ENCODE assay signal across 8 cellular contexts in the genomic region with DNA sequence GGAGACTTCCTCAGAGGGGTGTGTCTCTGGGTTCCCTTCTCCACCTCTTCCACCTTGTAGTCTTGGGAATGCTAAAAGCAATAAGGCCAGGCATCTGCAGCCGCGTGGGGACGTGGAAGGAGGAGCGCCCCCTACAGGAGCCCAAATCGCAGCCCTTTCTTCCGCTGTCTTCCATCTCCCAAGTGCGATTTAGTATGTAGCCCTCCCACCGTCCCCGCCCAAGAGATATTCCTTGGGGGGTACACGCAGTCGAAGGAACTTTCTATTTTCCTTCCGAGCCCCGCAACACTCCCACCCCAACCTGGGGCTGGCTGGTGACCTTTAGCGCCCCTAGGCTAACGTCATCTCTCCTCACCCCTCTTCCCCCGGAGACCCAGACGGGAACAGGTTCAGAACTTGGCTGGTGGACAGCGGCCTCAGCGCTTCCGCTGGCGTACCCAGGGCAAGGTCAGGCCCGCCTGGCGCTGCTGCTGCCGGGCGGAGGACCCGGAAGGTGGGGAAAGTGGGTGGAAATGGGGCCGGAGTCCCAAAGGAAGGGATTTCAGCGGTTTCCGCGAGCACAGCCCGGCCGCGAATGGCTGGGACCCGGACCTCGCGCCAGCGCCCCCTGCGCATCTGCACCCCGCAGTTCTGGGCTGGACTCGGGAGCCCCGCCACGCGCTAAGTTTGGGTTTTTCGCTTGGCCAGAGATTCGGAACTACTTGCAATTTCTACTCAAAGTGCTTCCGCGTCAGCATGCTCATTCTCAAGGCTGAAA. TPM values are rescaled to one million over a fixed set of nuclear protein-coding genes. Genes with fewer than 3 reads are reported as not detected.
A peak's percentile ranks its signal among the peaks of the same experiment; 100 is the strongest.
DNase-seq lines count a peak whose midpoint lies in the region; ATAC-seq, FAIRE-seq and TF ChIP-seq lines count a peak whose summit lies in the region.

No MANE protein-coding gene starts in this region.

- H3K9me3 ChIP-seq in HUES64 (ENCODE audit: insufficient read depth, low read depth, low read length) (no peaks in the 10 kb centered on the region), kidney (ENCODE audit: control insufficient read depth in 1 of 2, low read length in 2 of 2) (no peaks in the 10 kb centered on the region), smooth muscle cell (replicated peaks; ENCODE audit: low read depth) (no peaks in the 10 kb centered on the region)

- H3K27ac ChIP-seq in HUES64 (ENCODE audit: low read depth, low read length): peak overlapping the region; percentile 99
- peak overlapping the region; percentile 84 for H3K27ac ChIP-seq in RWPE1
- peak overlapping the region; percentile 42 to 43 for H3K27ac ChIP-seq in kidney (ENCODE audit: low read depth in 2 of 2, low read length in 2 of 2)
- peak overlapping the region; percentile 46 for H3K27ac ChIP-seq in smooth muscle cell (ENCODE audit: low read depth)

- under 1% methylated on average over 47 of the region's 47 CpGs for WGBS in HUES64
- WGBS in smooth muscle cell (ENCODE audit: low lambda C conversion rate): under 1% methylated on average over 46 of the region's 47 CpGs

- peaks cover 11% of the 10 kb centered on the region for H3F3A ChIP-seq in smooth muscle cell (ENCODE audit: low read depth)

- intact Hi-C loops in kidney (cut with DNase I): no loop called here

- H3K36me3 ChIP-seq in HUES64 (ENCODE audit: insufficient read depth, low read length) (no peaks in the 10 kb centered on the region), kidney (ENCODE audit: control insufficient read depth in 1 of 2, insufficient read depth in 2 of 2, low read length in 2 of 2) (no peaks in the 10 kb centered on the region), smooth muscle cell (ENCODE audit: low read depth) (no peaks in the 10 kb centered on the region)

- TF ChIP-seq CTCF in GM20000 (IDR thresholded peaks at IDR 0.05; ENCODE audit: extremely low read depth, missing control alignments) (no peak), RWPE1 (conservative IDR thresholded peaks at IDR 0.05; ENCODE audit: low read depth) (no peak), chondrocyte (IDR thresholded peaks at IDR 0.05) (peak; percentile 39), kidney (IDR thresholded peaks at IDR 0.05; ENCODE audit: borderline replicate concordance, extremely low read depth, insufficient read depth) (no peak), smooth muscle cell (IDR thresholded peaks at IDR 0.05; ENCODE audit: borderline replicate concordance, insufficient read depth, poor library complexity, severe bottlenecking) (no peak)

- peaks cover 40% of the 10 kb centered on the region for H3K27me3 Mint-ChIP-seq in chondrocyte (ENCODE audit: low read depth)

- H3K4me1 ChIP-seq in HUES64 (ENCODE audit: insufficient read depth, low read length) (peaks cover 26% of the 10 kb centered on the region), kidney (ENCODE audit: control insufficient read depth in 1 of 2, insufficient read depth in 1 of 2, low read depth in 1 of 2, low read length in 2 of 2) (peaks cover 0 to 6% of the 10 kb centered on the region in 2 donors), smooth muscle cell (ENCODE audit: low read depth) (peaks cover 16% of the 10 kb centered on the region)

- H3K27ac Mint-ChIP-seq in chondrocyte (ENCODE audit: unreplicated experiment): peak overlapping the region; percentile 51

- DNase-seq in DMS153 (lab: John Stamatoyannopoulos, UW) (peak; percentile 61), GM20000 (ENCODE audit: low spot score) (peak; percentile 80), RWPE1 (ENCODE audit: low spot score) (peak; percentile 74), chondrocyte (ENCODE audit: low spot score) (no peak), kidney (peak; percentile 89), smooth muscle cell (lab: John Stamatoyannopoulos, UW; ENCODE audit: unreplicated experiment) (peak; percentile 36)

- H3K4me2 ChIP-seq in smooth muscle cell: peak overlapping the region; percentile 94

- peak overlapping the region; percentile 94 for H2AFZ ChIP-seq in smooth muscle cell (ENCODE audit: low read depth)

- no peak for ATAC-seq in HG02623 (IDR thresholded peaks at IDR 0.05; ENCODE audit: unreplicated experiment)

- no peak for FAIRE-seq in kidney (lab: Jason Lieb, UNC)

- H3K9ac ChIP-seq in HUES64 (ENCODE audit: low read depth, low read length) (peak overlapping the region; percentile 74), kidney (ENCODE audit: low read length in 2 of 2) (peak overlapping the region; percentile 26 to 57), smooth muscle cell (ENCODE audit: low read depth) (no peak overlapping the region)

- CTCF ChIA-PET in RWPE1 (lab: Yijun Ruan, JAX): interaction anchor here (0.7 to 1.4 kb wide), 3 partner anchors 41 to 117 kb away, joined by 3 to 15 read pairs (median 3); no protein-coding TSS in a partner anchor

- H3K27me3 ChIP-seq in HUES64 (ENCODE audit: insufficient read depth, low read length) (peaks cover 77% of the 10 kb centered on the region), smooth muscle cell (ENCODE audit: low read depth) (peaks cover 49% of the 10 kb centered on the region)

- POLR2A ChIA-PET in RWPE1 (lab: Yijun Ruan, JAX; ENCODE audit: low non-redundant PET): no interaction called here

- peaks cover 2% of the 10 kb centered on the region for H3K9me3 Mint-ChIP-seq in chondrocyte (ENCODE audit: low read depth)

- no peaks in the 10 kb centered on the region for H4K20me1 ChIP-seq in smooth muscle cell (ENCODE audit: low read depth)

- H3K79me2 ChIP-seq in smooth muscle cell (ENCODE audit: low read depth): no peaks in the 10 kb centered on the region

- H3K4me3 Mint-ChIP-seq in chondrocyte (ENCODE audit: unreplicated experiment): peak overlapping the region; percentile 78

- H3K4me3 ChIP-seq in HUES64 (ENCODE audit: low read length) (peak overlapping the region; percentile 74), kidney (ENCODE audit: low read length in 2 of 2) (peak overlapping the region; percentile 67 to 76), smooth muscle cell (peak overlapping the region; percentile 81)

- peaks cover 21% of the 10 kb centered on the region for H3K4me1 Mint-ChIP-seq in chondrocyte (ENCODE audit: low read depth)

- H3K36me3 Mint-ChIP-seq in chondrocyte (ENCODE audit: low read depth): peaks cover 2% of the 10 kb centered on the region

RNA-seq across cellular contexts. Expression of gene PCDH8, which starts 2.1 kb away (rescaled TPM):
- 4.3 TPM for polyA plus RNA-seq in HUES64 (2013, experiment 1 of 2)
- 6.9 TPM for polyA plus RNA-seq in HUES64 (2013, experiment 2 of 2)
- not detected in 3 replicates for total RNA-seq in chondrocyte
- total RNA-seq in kidney: not detected
- not detected for polyA plus RNA-seq in kidney (ENCODE audit: insufficient read depth, low read depth, low replicate concordance)
- 0.58 and 0.85 TPM in 2 replicates for total RNA-seq in smooth muscle cell
- polyA plus RNA-seq in smooth muscle cell: 2.1 TPM in 1 of 2 replicates, not detected in the other

Comparison
In these comparisons a context has a peak if more than half of its experiments do, and no peak if none do; other contexts are left out.
1. H3K27ac ChIP-seq: peak in every context shown above with its lines; median percentile 99 in HUES64; 84 in RWPE1; 46 in smooth muscle cell; 42 in kidney.